In the genomic region with DNA sequence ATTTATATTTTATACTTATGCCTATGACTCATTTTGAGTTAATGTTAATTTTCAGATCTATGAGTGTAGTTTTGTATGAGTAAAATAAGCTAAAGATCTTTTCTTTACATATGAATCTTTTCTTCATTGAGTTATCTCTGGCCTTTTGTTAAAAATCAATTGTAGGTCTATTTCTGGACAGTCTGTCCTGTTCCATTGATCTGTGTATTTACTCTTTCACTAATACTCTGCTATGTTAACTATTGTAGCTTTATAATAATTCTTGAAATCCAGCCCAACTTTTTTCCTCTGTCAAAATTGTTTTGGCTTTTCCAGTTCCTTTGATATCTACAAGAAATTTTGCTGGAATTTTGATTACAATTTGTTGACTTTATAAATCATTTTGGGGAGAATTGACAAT, we compare ENCODE assay signal across 39 cellular contexts.
"Had no signal": no experiment of that assay in that cellular context is flagged by ENCODE, and none has a peak within 500 bp of the region (broad histone marks: within the 10 kb centered on the region; RNA-seq: fewer than 3 reads in every experiment).

No MANE protein-coding gene starts in this region.

- H3K27me3 Mint-ChIP-seq: activated naive CD4-positive, alpha-beta T cell treated with anti-CD3 and anti-CD28 coated beads, Interleukin-2, amount 10 ng/mL, durations not matched to agents 7 days and 5 days; activated naive CD4-positive, alpha-beta T cell treated with anti-CD3 and anti-CD28 coated beads, Interleukin-2, amount 50 U/mL, for 24 hours; activated naive CD8-positive, alpha-beta T cell; activated naive CD8-positive, alpha-beta T cell treated with anti-CD3 and anti-CD28 coated beads for 36 hours; activated naive CD8-positive, alpha-beta T cell treated with anti-CD3 and anti-CD28 coated beads, Interleukin-2, amount 10 ng/mL, durations not matched to agents 7 days and 5 days; activated naive CD8-positive, alpha-beta T cell treated with anti-CD3 and anti-CD28 coated beads, Interleukin-2, amount 50 U/mL, for 24 hours; activated T-cell treated with anti-CD3 and anti-CD28 coated beads, Interleukin-2, amount 50 U/mL, for 24 hours; activated T-helper 17 cell treated with anti-CD3 and anti-CD28 coated beads, Interleukin-2, amount 50 U/mL, for 72 hours; brain; central memory CD8-positive, alpha-beta T cell had no signal

- H3K4me1 ChIP-seq: adrenal gland, ascending aorta, breast epithelium had no signal

- H3K4me3 ChIP-seq: adrenal gland, ascending aorta, body of pancreas, breast epithelium, cardiac muscle cell had no signal

- DNase-seq: activated effector memory CD4-positive, alpha-beta T cell treated with anti-CD3 and anti-CD28 coated beads, Interleukin-2, amount 50 U/mL, for 16 hours; activated effector memory CD4-positive, alpha-beta T cell treated with Interleukin-2 at 50 U/mL for 16 hours; activated gamma-delta T cell; activated gamma-delta T cell treated with Interleukin-2 at 50 U/mL for 16 hours; activated naive CD4-positive, alpha-beta T cell; activated naive CD4-positive, alpha-beta T cell treated with anti-CD3 and anti-CD28 coated beads for 36 hours; activated naive CD4-positive, alpha-beta T cell treated with anti-CD3 and anti-CD28 coated beads, Interleukin-2, amount 10 ng/mL, durations not matched to agents 7 days and 5 days; activated naive CD4-positive, alpha-beta T cell treated with anti-CD3 and anti-CD28 coated beads, Interleukin-2, amount 50 U/mL, for 16 hours; activated naive CD4-positive, alpha-beta T cell treated with Interleukin-2 at 50 U/mL for 16 hours; activated naive CD8-positive, alpha-beta T cell treated with anti-CD3 and anti-CD28 coated beads for 36 hours; activated naive CD8-positive, alpha-beta T cell treated with anti-CD3 and anti-CD28 coated beads, Interleukin-2, amount 10 ng/mL, durations not matched to agents 7 days and 5 days; activated naive CD8-positive, alpha-beta T cell treated with anti-CD3 and anti-CD28 coated beads, Interleukin-2, amount 50 U/mL, for 24 hours; activated T-cell treated with anti-CD3 and anti-CD28 coated beads, Interleukin-2, amount 50 U/mL, for 1 hour; activated T-cell treated with anti-CD3 and anti-CD28 coated beads, Interleukin-2, amount 50 U/mL, for 24 hours; activated T-cell treated with anti-CD3 and anti-CD28 coated beads, Interleukin-2, amount 50 U/mL, for 4 hours; activated T-cell treated with anti-CD3 and anti-CD28 coated beads, Interleukin-2, amount 50 U/mL, for 48 hours; activated T-cell treated with anti-CD3 and anti-CD28 coated beads, Interleukin-2, amount 50 U/mL, for 72 hours; adrenal gland; amniotic stem cell; amygdala; aorta; body of pancreas; brain microvascular endothelial cell; caudate nucleus; central memory CD4-positive, alpha-beta T cell; cerebellar nuclear complex had no signal

- ATAC-seq: activated naive CD4-positive, alpha-beta T cell treated with anti-CD3 and anti-CD28 coated beads, Interleukin-2, amount 50 U/mL, for 72 hours; activated naive CD8-positive, alpha-beta T cell treated with anti-CD3 and anti-CD28 coated beads, Interleukin-2, amount 50 U/mL, for 24 hours; activated T-cell treated with anti-CD3 and anti-CD28 coated beads, Interleukin-2, amount 50 U/mL, for 4 hours; activated T-cell treated with anti-CD3 and anti-CD28 coated beads, Interleukin-2, amount 50 U/mL, for 72 hours; activated T-helper 17 cell treated with anti-CD3 and anti-CD28 coated beads, Interleukin-2, amount 50 U/mL, for 72 hours; body of pancreas had no signal

- H3K36me3 ChIP-seq: adrenal gland, ascending aorta, brain microvascular endothelial cell, breast epithelium, cardiac muscle cell had no signal

- H3K4me1 Mint-ChIP-seq: activated naive CD4-positive, alpha-beta T cell treated with anti-CD3 and anti-CD28 coated beads, Interleukin-2, amount 10 ng/mL, durations not matched to agents 7 days and 5 days; activated naive CD4-positive, alpha-beta T cell treated with anti-CD3 and anti-CD28 coated beads, Interleukin-2, amount 50 U/mL, for 24 hours; activated naive CD8-positive, alpha-beta T cell treated with anti-CD3 and anti-CD28 coated beads for 36 hours; activated naive CD8-positive, alpha-beta T cell treated with anti-CD3 and anti-CD28 coated beads, Interleukin-2, amount 10 ng/mL, durations not matched to agents 7 days and 5 days; activated naive CD8-positive, alpha-beta T cell treated with anti-CD3 and anti-CD28 coated beads, Interleukin-2, amount 50 U/mL, for 24 hours; activated T-helper 17 cell treated with anti-CD3 and anti-CD28 coated beads, Interleukin-2, amount 50 U/mL, for 72 hours; central memory CD8-positive, alpha-beta T cell had no signal

- H3K9me3 Mint-ChIP-seq: activated naive CD4-positive, alpha-beta T cell treated with anti-CD3 and anti-CD28 coated beads, Interleukin-2, amount 10 ng/mL, durations not matched to agents 7 days and 5 days; activated naive CD8-positive, alpha-beta T cell treated with anti-CD3 and anti-CD28 coated beads, Interleukin-2, amount 10 ng/mL, durations not matched to agents 7 days and 5 days; activated T-helper 1 cell treated with anti-CD3 and anti-CD28 coated beads, Interleukin-12 subunit alpha, Interleukin-12 subunit beta, Interleukin-2, Interleukin-4 antibody, amounts not matched to agents 30 ng/mL and 10 ng/mL and 1 ng/mL, durations not matched to agents 14 hours and 24 hours and 36 hours; activated T-helper 17 cell treated with anti-CD3 and anti-CD28 coated beads, Interleukin-2, amount 50 U/mL, for 72 hours; activated T-helper 2 cell treated with anti-CD3 and anti-CD28 coated beads, Interferon-gamma antibody, Interleukin-2, Interleukin-4, amounts not matched to agents 10 μg/mL and 5 μg/mL and 100 μg/mL, durations not matched to agents 14 hours and 24 hours and 36 hours; central memory CD8-positive, alpha-beta T cell had no signal

- H3K36me3 Mint-ChIP-seq: activated naive CD4-positive, alpha-beta T cell treated with anti-CD3 and anti-CD28 coated beads, Interleukin-2, amount 10 ng/mL, durations not matched to agents 7 days and 5 days; activated naive CD4-positive, alpha-beta T cell treated with anti-CD3 and anti-CD28 coated beads, Interleukin-2, amount 50 U/mL, for 24 hours; activated naive CD8-positive, alpha-beta T cell; activated naive CD8-positive, alpha-beta T cell treated with anti-CD3 and anti-CD28 coated beads for 36 hours; activated naive CD8-positive, alpha-beta T cell treated with anti-CD3 and anti-CD28 coated beads, Interleukin-2, amount 10 ng/mL, durations not matched to agents 7 days and 5 days; brain had no signal

- H3K27me3 ChIP-seq: adrenal gland, ascending aorta, body of pancreas, brain microvascular endothelial cell, breast epithelium, cardiac muscle cell had no signal

- FAIRE-seq: astrocyte, bronchial epithelial cell had no signal

- H3K27ac ChIP-seq: adrenal gland, ascending aorta, body of pancreas, brain microvascular endothelial cell, breast epithelium, cardiac muscle cell had no signal

- H3K27ac Mint-ChIP-seq: activated naive CD4-positive, alpha-beta T cell treated with anti-CD3 and anti-CD28 coated beads for 36 hours; activated naive CD4-positive, alpha-beta T cell treated with anti-CD3 and anti-CD28 coated beads, Interleukin-2, amount 10 ng/mL, durations not matched to agents 7 days and 5 days; activated naive CD4-positive, alpha-beta T cell treated with anti-CD3 and anti-CD28 coated beads, Interleukin-2, amount 50 U/mL, for 24 hours; activated naive CD4-positive, alpha-beta T cell treated with anti-CD3 and anti-CD28 coated beads, Interleukin-2, amount 50 U/mL, for 72 hours; activated naive CD8-positive, alpha-beta T cell; activated naive CD8-positive, alpha-beta T cell treated with anti-CD3 and anti-CD28 coated beads for 36 hours; activated naive CD8-positive, alpha-beta T cell treated with anti-CD3 and anti-CD28 coated beads, Interleukin-2, amount 10 ng/mL, durations not matched to agents 7 days and 5 days; activated naive CD8-positive, alpha-beta T cell treated with anti-CD3 and anti-CD28 coated beads, Interleukin-2, amount 50 U/mL, for 24 hours; activated T-cell treated with anti-CD3 and anti-CD28 coated beads, Interleukin-2, amount 50 U/mL, for 24 hours; activated T-cell treated with anti-CD3 and anti-CD28 coated beads, Interleukin-2, amount 50 U/mL, for 72 hours; activated T-helper 1 cell treated with anti-CD3 and anti-CD28 coated beads, Interleukin-12 subunit alpha, Interleukin-12 subunit beta, Interleukin-2, Interleukin-4 antibody, amounts not matched to agents 30 ng/mL and 10 ng/mL and 1 ng/mL, durations not matched to agents 14 hours and 24 hours and 36 hours; activated T-helper 17 cell treated with anti-CD3 and anti-CD28 coated beads, Interleukin-2, amount 50 U/mL, for 72 hours; activated T-helper 2 cell treated with anti-CD3 and anti-CD28 coated beads, Interferon-gamma antibody, Interleukin-2, Interleukin-4, amounts not matched to agents 10 μg/mL and 5 μg/mL and 100 μg/mL, durations not matched to agents 14 hours and 24 hours and 36 hours; brain had no signal

- H3K9me3 ChIP-seq: adrenal gland, ascending aorta, body of pancreas, breast epithelium had no signal

- H3K4me3 Mint-ChIP-seq: activated naive CD4-positive, alpha-beta T cell treated with anti-CD3 and anti-CD28 coated beads for 36 hours; activated naive CD4-positive, alpha-beta T cell treated with anti-CD3 and anti-CD28 coated beads, Interleukin-2, amount 10 ng/mL, durations not matched to agents 7 days and 5 days; activated naive CD4-positive, alpha-beta T cell treated with anti-CD3 and anti-CD28 coated beads, Interleukin-2, amount 50 U/mL, for 24 hours; activated naive CD8-positive, alpha-beta T cell; activated naive CD8-positive, alpha-beta T cell treated with anti-CD3 and anti-CD28 coated beads for 36 hours; activated naive CD8-positive, alpha-beta T cell treated with anti-CD3 and anti-CD28 coated beads, Interleukin-2, amount 10 ng/mL, durations not matched to agents 7 days and 5 days; activated naive CD8-positive, alpha-beta T cell treated with anti-CD3 and anti-CD28 coated beads, Interleukin-2, amount 50 U/mL, for 24 hours; activated T-cell treated with anti-CD3 and anti-CD28 coated beads, Interleukin-2, amount 50 U/mL, for 24 hours; activated T-cell treated with anti-CD3 and anti-CD28 coated beads, Interleukin-2, amount 50 U/mL, for 4 hours; activated T-cell treated with anti-CD3 and anti-CD28 coated beads, Interleukin-2, amount 50 U/mL, for 72 hours; activated T-helper 1 cell treated with anti-CD3 and anti-CD28 coated beads, Interleukin-12 subunit alpha, Interleukin-12 subunit beta, Interleukin-2, Interleukin-4 antibody, amounts not matched to agents 30 ng/mL and 10 ng/mL and 1 ng/mL, durations not matched to agents 14 hours and 24 hours and 36 hours; activated T-helper 17 cell treated with anti-CD3 and anti-CD28 coated beads, Interleukin-2, amount 50 U/mL, for 72 hours; brain; central memory CD8-positive, alpha-beta T cell had no signal
